In the genomic region with DNA sequence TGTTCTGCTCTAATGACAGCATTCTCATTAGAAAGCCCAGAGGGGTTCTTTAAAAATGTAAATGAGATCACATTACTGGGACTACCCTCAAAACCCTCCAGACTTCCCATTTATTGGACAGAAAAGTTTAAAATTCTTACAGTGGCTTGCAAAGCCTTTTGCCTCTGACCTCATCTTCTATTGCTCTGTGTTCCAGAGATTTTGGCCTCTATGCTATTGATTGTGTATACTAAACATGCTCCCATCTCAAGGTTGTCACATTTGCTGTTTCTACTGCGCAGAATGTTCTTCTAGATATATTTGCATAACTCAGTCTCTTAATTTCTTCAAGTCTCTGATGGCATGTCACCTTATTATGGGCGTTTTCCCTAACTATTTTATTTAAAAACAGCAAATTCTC, we compare ENCODE assay signal across 8 cellular contexts. TPM values are rescaled to one million over a fixed set of nuclear protein-coding genes. Genes with fewer than 3 reads are reported as not detected.
DNase-seq lines count a peak whose midpoint lies in the region; ATAC-seq, FAIRE-seq and TF ChIP-seq lines count a peak whose summit lies in the region.
"Not testable (repeated sequence)": the region's sequence is repeated elsewhere in the genome, so short reads cannot be mapped to it uniquely, and the experiment has no call there.
"Had no signal": no experiment of that assay in that cellular context is flagged by ENCODE, and none has a peak within 500 bp of the region (broad histone marks: within the 10 kb centered on the region; RNA-seq: fewer than 3 reads in every experiment).

No MANE protein-coding gene starts in this region.

- H4K20me1 ChIP-seq in HCT116 (ENCODE audit: insufficient read depth); PC-3 (ENCODE audit: low read length); GM12878 (ENCODE audit: control insufficient read depth, insufficient read depth): not testable (repeated sequence)

- peak; percentile 27 to 37; a peak in 2 of 6 replicates for ATAC-seq in A549
- peak; percentile 37 for ATAC-seq in HCT116
- ATAC-seq in PC-3: peak; percentile 17; the same call in 1 of the 2 replicates
- ATAC-seq in activated B cell treated with CpG ODN at 0.5 μM for 24 hours (ENCODE audit: low read depth): peak; percentile 28
- peak; percentile 25; the same call in 2 of the 3 replicates for ATAC-seq in GM12878

- not testable (repeated sequence) for TF ChIP-seq EP300 in A549 (IDR thresholded peaks at IDR 0.05); GM12878 (IDR thresholded peaks at IDR 0.05; ENCODE audit: borderline replicate concordance in 1 of 2, control insufficient read depth in 1 of 2, low read depth in 2 of 2, low read length in 2 of 2)

- H3K27me3 Mint-ChIP-seq in activated B cell treated with CpG ODN at 0.5 μM for 24 hours: not testable (repeated sequence)

- not testable (repeated sequence) for H3K36me3 Mint-ChIP-seq in activated B cell treated with CpG ODN at 0.5 μM for 24 hours (ENCODE audit: low read depth)

- H3K4me1 Mint-ChIP-seq in activated B cell treated with CpG ODN at 0.5 μM for 24 hours: not testable (repeated sequence)

- not testable (repeated sequence) for BruUV-seq in HCT116 (replicated peaks; lab: Mats Ljungman, UMichigan); PC-3 (replicated peaks; lab: Mats Ljungman, UMichigan); GM12878 (replicated peaks; lab: Mats Ljungman, UMichigan)

- not testable (repeated sequence) for H3K9me3 Mint-ChIP-seq in activated B cell treated with CpG ODN at 0.5 μM for 24 hours

- H3K9ac ChIP-seq in HCT116 (ENCODE audit: low read length); PC-3 (ENCODE audit: low read length); GM12878 (ENCODE audit: control insufficient read depth, insufficient read depth, low read length): not testable (repeated sequence)

- not testable (repeated sequence) for H3K4me1 ChIP-seq in A549; HCT116 (ENCODE audit: control insufficient read depth in 1 of 2, insufficient read depth in 2 of 2, low read length in 2 of 2); PC-3 (ENCODE audit: insufficient read depth, low read length); GM12878 (ENCODE audit: control insufficient read depth, insufficient read depth, low read length)

- not testable (repeated sequence) for H3K27ac Mint-ChIP-seq in activated B cell treated with CpG ODN at 0.5 μM for 24 hours

- not testable (repeated sequence) for H3K36me3 ChIP-seq in HCT116 (ENCODE audit: control insufficient read depth in 1 of 2, insufficient read depth in 2 of 2, low read length in 2 of 2); PC-3 (ENCODE audit: low read depth, low read length); GM12878 (ENCODE audit: control insufficient read depth in 2 of 2, insufficient read depth in 2 of 2, low read length in 1 of 2)

- in situ Hi-C loops in GM12878 (cut with MboI): not testable (repeated sequence)

- not testable (repeated sequence) for H3K27ac ChIP-seq in A549; HCT116 (ENCODE audit: low read depth, low read length); PC-3 (ENCODE audit: low read length); GM12878 (ENCODE audit: control insufficient read depth, insufficient read depth)

- not testable (repeated sequence) for H3K9me2 ChIP-seq in HCT116 (ENCODE audit: insufficient read depth); PC-3 (replicated peaks; ENCODE audit: low read length)

- H3K4me3 ChIP-seq in A549; HCT116 (replicated peaks in 1 of 2; ENCODE audit: low read depth in 1 of 2, low read length in 2 of 2); PC-3 (ENCODE audit: low read length); GM12878: not testable (repeated sequence)

- not testable (repeated sequence) for H2AFZ ChIP-seq in HCT116 (ENCODE audit: low read depth, low read length, poor library complexity, severe bottlenecking); PC-3 (ENCODE audit: low read length); GM12878 (ENCODE audit: control insufficient read depth, low read depth, low read length)

- not testable (repeated sequence) for H3K4me3 Mint-ChIP-seq in activated B cell treated with CpG ODN at 0.5 μM for 24 hours

- not testable (repeated sequence) for H3K9me3 ChIP-seq in A549; HCT116 (ENCODE audit: control insufficient read depth in 1 of 2, insufficient read depth in 1 of 2, low read depth in 1 of 2, low read length in 2 of 2); PC-3 (ENCODE audit: low read length); GM12878 (replicated peaks; ENCODE audit: control insufficient read depth, insufficient read depth, low read length)

- TF ChIP-seq RAD21 in A549 (conservative IDR thresholded peaks at IDR 0.05 in 1 of 2, IDR thresholded peaks at IDR 0.05 in 1 of 2); HCT116 (IDR thresholded peaks at IDR 0.05; ENCODE audit: low read depth); GM12878 (IDR thresholded peaks at IDR 0.05; ENCODE audit: insufficient read depth, low read depth, low read length): not testable (repeated sequence)

- not testable (repeated sequence) for TF ChIP-seq CTCF in A549 (IDR thresholded peaks at IDR 0.05); HCT116 (IDR thresholded peaks at IDR 0.05 in 2 of 3, conservative IDR thresholded peaks at IDR 0.05 in 1 of 3; ENCODE audit: borderline replicate concordance in 1 of 3, insufficient read depth in 1 of 3, low read depth in 2 of 3, low read length in 2 of 3); PC-3 (conservative IDR thresholded peaks at IDR 0.05; ENCODE audit: low read depth, low read length); activated B cell treated with CpG ODN at 0.5 μM for 24 hours (IDR thresholded peaks at IDR 0.05); GM12878 (IDR thresholded peaks at IDR 0.05 in 2 of 3, conservative IDR thresholded peaks at IDR 0.05 in 1 of 3; ENCODE audit: control insufficient read depth in 2 of 3, extremely low read depth in 1 of 3, insufficient read depth in 1 of 3, low read depth in 3 of 3, low read length in 3 of 3)

- DNase-seq in A549 (ENCODE audit: low read depth in 1 of 2, low spot score in 1 of 2); HCT116 (ENCODE audit: low read depth, low spot score); PC-3; activated B cell treated with CpG ODN at 0.5 μM for 24 hours; GM12878 (ENCODE audit: low read depth, low spot score): not testable (repeated sequence)
- DNase-seq in EL (peak; percentile 3), iris pigment epithelial cell (ENCODE audit: low read depth) (peak; percentile 1)

- POLR2A ChIA-PET in A549 (lab: Yijun Ruan, JAX); HCT116 (lab: Charles Lee); PC-3 (lab: Charles Lee; ENCODE audit: unreplicated experiment); activated B cell treated with CpG ODN at 0.5 μM for 24 hours (lab: Charles Lee); GM12878 (lab: Charles Lee): not testable (repeated sequence)

- intact Hi-C loops in HCT116 (cut with micrococcal nuclease); PC-3 (cut with micrococcal nuclease); activated B cell treated with CpG ODN at 0.5 μM for 24 hours (cut with micrococcal nuclease); GM12878 (cut with micrococcal nuclease; ENCODE audit: unreplicated experiment): not testable (repeated sequence)

- not testable (repeated sequence) for H3F3A ChIP-seq in PC-3 (ENCODE audit: low read length, unreplicated experiment)

- not testable (repeated sequence) for H3K4me2 ChIP-seq in A549; PC-3 (ENCODE audit: low read length); GM12878 (ENCODE audit: control insufficient read depth, insufficient read depth)
- H3K4me2 ChIP-seq in HCT116 (ENCODE audit: low read length): peak overlapping the region; percentile 33; the same call in 1 of the 2 replicates

- not testable (repeated sequence) for H3K79me2 ChIP-seq in HCT116 (ENCODE audit: insufficient read depth, low read length); PC-3 (ENCODE audit: low read length); GM12878 (ENCODE audit: control insufficient read depth, insufficient read depth, low read length)

- RAD21 ChIA-PET in HCT116 (lab: Charles Lee; ENCODE audit: low non-redundant PET in 1 of 2, low total read pairs in 2 of 2, uncharacterized antibody in 2 of 2, unreplicated experiment in 2 of 2); GM12878 (lab: Charles Lee; ENCODE audit: unreplicated experiment): not testable (repeated sequence)

- SMC1A ChIA-PET in GM12878 (lab: Charles Lee; ENCODE audit: uncharacterized antibody, unreplicated experiment): not testable (repeated sequence)

- CTCF ChIA-PET in A549 (lab: Yijun Ruan, JAX); HCT116 (lab: Charles Lee); PC-3 (lab: Charles Lee); activated B cell treated with CpG ODN at 0.5 μM for 24 hours (lab: Charles Lee); GM12878 (lab: Yijun Ruan, JAX): not testable (repeated sequence)

- FAIRE-seq in A549 (lab: Jason Lieb, UNC); GM12878 (lab: Jason Lieb, UNC): not testable (repeated sequence)

- not testable (repeated sequence) for H3K27me3 ChIP-seq in HCT116 (ENCODE audit: insufficient read depth, low read length); PC-3 (ENCODE audit: low read length); GM12878 (replicated peaks in 1 of 2; ENCODE audit: control insufficient read depth in 2 of 2, insufficient read depth in 2 of 2, low read length in 1 of 2)

- WGBS in A549 (ENCODE audit: missing lambda C conversion rate): 39% methylated on average over 2 of the region's 2 CpGs
- WGBS in GM12878 (ENCODE audit: insufficient coverage, insufficient replicate concordance, low lambda C conversion rate, missing lambda C conversion rate): 38% methylated on average over 2 of the region's 2 CpGs

- not testable (repeated sequence) for TF ChIP-seq POLR2A in A549 (IDR thresholded peaks at IDR 0.05; ENCODE audit: low read length); HCT116 (IDR thresholded peaks at IDR 0.05; ENCODE audit: borderline replicate concordance, extremely low read depth, insufficient read depth, insufficient read length); GM12878 (IDR thresholded peaks at IDR 0.05; ENCODE audit: low read depth, low read length)

RNA-seq across cellular contexts. Expression of gene RGPD2, which starts 26.8 kb away (rescaled TPM):
- polyA plus RNA-seq in A549 (2011; rRNA removed) (0.05 and 0.49 TPM in 2 replicates), A549 (2017; fragmentation: RNase III; extraction: RNeasy Plus Mini Kit Qiagen cat#74134 plus additional on column Dnase treatment) (0.56 to 0.79 TPM (median 0.57 TPM) in 3 replicates), GM12878 (2011; rRNA removed) (0.53 and 0.72 TPM in 2 replicates), GM12878 (2014; fragmentation: Illumina TruSeq; extraction: Trizol) (not detected in 2 replicates), GM12878 (2014; fragmentation: Nextera tagmentation; extraction: Ambion mirVana) (under 1 TPM; 0.18 to 0.20 TPM), GM12878 (2014; rRNA removed) (0.22 and 0.38 TPM in 2 replicates), GM12878 (2016; fragmentation: Nextera tagmentation; extraction: Ambion mirVana) (1 to 10 TPM in 1 of 2 experiments, under 1 TPM in 1; 0.55 to 1.1 TPM)
- polyA plus RNA-seq in A549 (2012; cell fraction: cytosol; rRNA removed): 0.10 TPM in 1 of 2 replicates, not detected in the other
- polyA plus RNA-seq in A549 (2012; cell fraction: nucleus; rRNA removed): not detected in 2 replicates
- polyA minus RNA-seq in A549 (2011; rRNA and poly(A)+ RNA removed): 0.78 TPM in 1 of 2 replicates, not detected in the other
- total RNA-seq in HCT116 (2021; ENCODE audit: unreplicated experiment) (1.3 TPM), PC-3 (2014; rRNA removed) (not detected in 2 replicates), activated B cell treated with CpG ODN at 0.5 μM for 24 hours (4.7 and 7.7 TPM in 2 replicates), GM12878 (2014; rRNA removed) (1.4 TPM in 1 of 2 replicates, not detected in the other), GM12878 (2014; rRNA removed; fragmentation: Illumina TruSeq; extraction: Trizol) (0.58 and 0.83 TPM in 2 replicates), GM12878 (2021) (0.13 TPM in 1 of 2 replicates, not detected in the other)
- 0.16 and 0.77 TPM in 2 replicates for polyA plus RNA-seq in HCT116 (2012)
- total RNA-seq in GM12878 (2013; cell fraction: nucleolus; rRNA removed): 1.0 and 3.2 TPM in 2 replicates
- polyA plus RNA-seq in GM12878 (2011; ENCODE audit: low read depth): 0.12 TPM
- polyA plus RNA-seq in GM12878 (2011; cell fraction: cytosol; rRNA removed): 0.13 TPM in 1 of 2 replicates, not detected in the other
- polyA plus RNA-seq in GM12878 (2011; cell fraction: nucleus; rRNA removed): 0.56 and 0.73 TPM in 2 replicates
- polyA plus RNA-seq in GM12878 (2012): not detected in 2 replicates
- polyA minus RNA-seq in GM12878 (2011; rRNA and poly(A)+ RNA removed): 0.80 TPM in 1 of 2 replicates, not detected in the other
- not detected in 2 replicates for polyA minus RNA-seq in GM12878 (2011; cell fraction: cytosol; rRNA and poly(A)+ RNA removed)
- polyA minus RNA-seq in GM12878 (2011; cell fraction: nucleus; rRNA and poly(A)+ RNA removed): not detected in 2 replicates
- total RNA-seq: HT1080 had no signal
